Comparison of ENCODE assay signal across 9 cellular contexts in the genomic region with DNA sequence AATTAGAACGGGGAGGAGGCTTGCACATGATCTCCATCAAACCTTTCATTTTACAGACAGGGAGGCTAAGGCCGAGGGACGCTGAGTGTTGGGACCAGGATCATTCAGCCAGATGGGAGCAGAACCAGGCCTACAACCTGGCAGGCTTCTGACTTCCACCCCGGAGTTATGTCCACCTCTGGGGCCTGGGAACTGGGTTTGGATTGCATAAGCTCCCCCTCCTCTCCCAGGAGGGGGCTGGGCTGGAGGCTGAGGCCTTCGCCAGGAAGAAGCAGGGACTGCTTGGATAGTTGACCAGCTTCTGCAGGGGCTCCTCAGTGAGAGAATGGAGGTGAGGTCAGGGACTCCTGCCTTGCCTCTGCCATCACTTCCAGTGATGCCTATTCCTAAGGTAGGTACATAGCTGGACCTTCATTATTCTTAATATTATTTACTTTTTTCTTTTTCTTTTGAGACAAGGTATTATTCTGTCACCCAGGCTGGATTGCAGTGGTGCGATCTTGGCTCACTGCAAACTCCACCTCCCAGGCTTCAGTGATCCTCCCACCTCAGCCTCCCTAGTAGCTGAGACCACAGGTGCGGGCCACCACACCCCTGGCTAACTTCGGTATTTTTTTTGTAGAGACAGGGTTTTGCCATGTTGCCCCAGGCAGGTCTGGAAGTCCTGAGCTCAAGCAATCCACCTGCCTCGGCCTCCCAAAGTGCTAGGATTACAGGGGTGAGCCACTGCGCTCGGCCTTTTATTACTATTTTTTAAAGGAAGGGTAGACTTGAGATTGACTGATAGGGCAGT. TPM values are rescaled to one million over a fixed set of nuclear protein-coding genes. Genes with fewer than 3 reads are reported as not detected.
DNase-seq lines count a peak whose midpoint lies in the region; ATAC-seq, FAIRE-seq and TF ChIP-seq lines count a peak whose summit lies in the region.
"Had no signal": no experiment of that assay in that cellular context is flagged by ENCODE, and none has a peak within 500 bp of the region (broad histone marks: within the 10 kb centered on the region; RNA-seq: fewer than 3 reads in every experiment).

No MANE protein-coding gene starts in this region.

- H3K27ac ChIP-seq in kidney (ENCODE audit: low read depth in 2 of 2, low read length in 2 of 2), result peak overlapping the region; percentile 19 to 93
- H3K27ac ChIP-seq in upper lobe of right lung, result peak overlapping the region; percentile 55

- peak overlapping the region; percentile 91 for H3K4me3 Mint-ChIP-seq in WTC11

- no peak for FAIRE-seq in kidney (lab: Jason Lieb, UNC)

- H3K9ac ChIP-seq in kidney (ENCODE audit: low read length in 2 of 2), result peak overlapping the region; percentile 73 to 76

- CTCF ChIA-PET in WTC11 (lab: Charles Lee), result no interaction called here

- H3K9me3 Mint-ChIP-seq in WTC11, result no peaks in the 10 kb centered on the region

- H3K27me3 ChIP-seq in upper lobe of right lung, result no peaks in the 10 kb centered on the region

- peak overlapping the region; percentile 60 to 77 for H3K4me3 ChIP-seq in kidney (ENCODE audit: low read length in 2 of 2)
- peak overlapping the region; percentile 68 for H3K4me3 ChIP-seq in upper lobe of right lung

- intact Hi-C loops in left cardiac atrium (cut with DNase I), result no loop called here
- intact Hi-C loops in left ventricle myocardium superior (cut with micrococcal nuclease), result no loop called here
- intact Hi-C loops in kidney (cut with DNase I), result no loop called here
- intact Hi-C loops in upper lobe of right lung (cut with DNase I), result no loop called here

- no peak overlapping the region for H3K27ac Mint-ChIP-seq in WTC11

- H3K4me1 ChIP-seq in kidney (ENCODE audit: control insufficient read depth in 1 of 2, insufficient read depth in 1 of 2, low read depth in 1 of 2, low read length in 2 of 2) (peaks cover 0 to 3% of the 10 kb centered on the region in 2 donors), upper lobe of right lung (peaks cover 7% of the 10 kb centered on the region)

- H3K27me3 Mint-ChIP-seq in WTC11 (ENCODE audit: low read depth), result no peaks in the 10 kb centered on the region; the same call in 1 of the 2 replicates

- H3K4me1 Mint-ChIP-seq in WTC11, result peaks cover 19% of the 10 kb centered on the region

- ATAC-seq in left cardiac atrium (peak; percentile 16 to 18), left ventricle myocardium superior (no peak), WTC11 (no peak; the same call in 1 of the 2 replicates), upper lobe of right lung (peak; percentile 55)

- H3K36me3 ChIP-seq in kidney (ENCODE audit: control insufficient read depth in 1 of 2, insufficient read depth in 2 of 2, low read length in 2 of 2), result no peaks in the 10 kb centered on the region
- H3K36me3 ChIP-seq in upper lobe of right lung, result no peaks in the 10 kb centered on the region

- no peaks in the 10 kb centered on the region for H3K36me3 Mint-ChIP-seq in WTC11

- H3K9me3 ChIP-seq in kidney (ENCODE audit: control insufficient read depth in 1 of 2, low read length in 2 of 2), result no peaks in the 10 kb centered on the region
- H3K9me3 ChIP-seq in upper lobe of right lung, result no peaks in the 10 kb centered on the region

- DNase-seq in left cardiac atrium (no peak), left ventricle myocardium superior (no peak), WTC11 (ENCODE audit: low spot score) (peak; percentile 21), kidney (peak; percentile 73), upper lobe of right lung (no peak), HUDEP-2 (lab: John Stamatoyannopoulos, UW; ENCODE audit: unreplicated experiment in 76 of 76) (no peak), NCI-H1694 treated with DMSO at 0.1 percent for 48 hours (lab: John Stamatoyannopoulos, UW) (no peak), RPMI8226 (no peak)
- DNase-seq: NCI-H1436 treated with DMSO at 0.1 percent for 48 hours had no signal

- TF ChIP-seq CTCF in WTC11 (IDR thresholded peaks at IDR 0.05) (no peak), kidney (IDR thresholded peaks at IDR 0.05; ENCODE audit: borderline replicate concordance, extremely low read depth, insufficient read depth) (no peak), upper lobe of right lung (IDR thresholded peaks at IDR 0.05) (no peak)

- POLR2A ChIA-PET in WTC11 (lab: Charles Lee), result interaction anchor here (0.9 to 1.5 kb wide), 2 partner anchors 92 to 105 kb away, joined by 3 read pairs; a partner anchor contains a TSS

TF ChIP-seq in WTC11, 78 proteins besides CTCF, POLR2A, EP300 and RAD21:
- peak; percentile 85 for TF ChIP-seq GABPB1 (CRISPR knock-in tag; IDR thresholded peaks at IDR 0.05)
- TF ChIP-seq ETV6 (CRISPR knock-in tag; IDR thresholded peaks at IDR 0.05), result no peak
- TF ChIP-seq, protein P1, sequence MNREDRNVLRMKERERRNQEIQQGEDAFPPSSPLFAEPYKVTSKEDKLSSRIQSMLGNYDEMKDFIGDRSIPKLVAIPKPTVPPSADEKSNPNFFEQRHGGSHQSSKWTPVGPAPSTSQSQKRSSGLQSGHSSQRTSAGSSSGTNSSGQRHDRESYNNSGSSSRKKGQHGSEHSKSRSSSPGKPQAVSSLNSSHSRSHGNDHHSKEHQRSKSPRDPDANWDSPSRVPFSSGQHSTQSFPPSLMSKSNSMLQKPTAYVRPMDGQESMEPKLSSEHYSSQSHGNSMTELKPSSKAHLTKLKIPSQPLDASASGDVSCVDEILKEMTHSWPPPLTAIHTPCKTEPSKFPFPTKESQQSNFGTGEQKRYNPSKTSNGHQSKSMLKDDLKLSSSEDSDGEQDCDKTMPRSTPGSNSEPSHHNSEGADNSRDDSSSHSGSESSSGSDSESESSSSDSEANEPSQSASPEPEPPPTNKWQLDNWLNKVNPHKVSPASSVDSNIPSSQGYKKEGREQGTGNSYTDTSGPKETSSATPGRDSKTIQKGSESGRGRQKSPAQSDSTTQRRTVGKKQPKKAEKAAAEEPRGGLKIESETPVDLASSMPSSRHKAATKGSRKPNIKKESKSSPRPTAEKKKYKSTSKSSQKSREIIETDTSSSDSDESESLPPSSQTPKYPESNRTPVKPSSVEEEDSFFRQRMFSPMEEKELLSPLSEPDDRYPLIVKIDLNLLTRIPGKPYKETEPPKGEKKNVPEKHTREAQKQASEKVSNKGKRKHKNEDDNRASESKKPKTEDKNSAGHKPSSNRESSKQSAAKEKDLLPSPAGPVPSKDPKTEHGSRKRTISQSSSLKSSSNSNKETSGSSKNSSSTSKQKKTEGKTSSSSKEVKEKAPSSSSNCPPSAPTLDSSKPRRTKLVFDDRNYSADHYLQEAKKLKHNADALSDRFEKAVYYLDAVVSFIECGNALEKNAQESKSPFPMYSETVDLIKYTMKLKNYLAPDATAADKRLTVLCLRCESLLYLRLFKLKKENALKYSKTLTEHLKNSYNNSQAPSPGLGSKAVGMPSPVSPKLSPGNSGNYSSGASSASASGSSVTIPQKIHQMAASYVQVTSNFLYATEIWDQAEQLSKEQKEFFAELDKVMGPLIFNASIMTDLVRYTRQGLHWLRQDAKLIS (CRISPR knock-in tag; IDR thresholded peaks at IDR 0.05; ENCODE audit: borderline replicate concordance), result no peak

RNA-seq across cellular contexts. Expression of a gene that starts 1.3 kb away (rescaled TPM):
- 1 to 10 TPM; 5.7 to 7.1 TPM for total RNA-seq in left cardiac atrium
- 1.1 TPM for total RNA-seq in left ventricle myocardium superior
- 10.8 to 13.3 TPM (median 12.5 TPM) in 3 replicates for total RNA-seq in WTC11 (2021)
- total RNA-seq in kidney, result 72.0 TPM
- polyA plus RNA-seq in kidney (ENCODE audit: insufficient read depth, low read depth, low replicate concordance), result 30.1 TPM
- total RNA-seq in upper lobe of right lung, result 73.8 TPM

Comparison
In these comparisons a context has a peak if more than half of its experiments do, and no peak if none do; other contexts are left out.
1. ATAC-seq: peak in left cardiac atrium (2 of 2) and upper lobe of right lung (single experiment); none in left ventricle myocardium superior (single experiment) and WTC11 (single experiment).
2. DNase-seq: peak in WTC11 (single experiment) and kidney (single experiment); none in left cardiac atrium (single experiment), left ventricle myocardium superior (single experiment), upper lobe of right lung (single experiment), HUDEP-2 (0 of 76), NCI-H1694 treated with DMSO at 0.1 percent for 48 hours (single experiment) and RPMI8226 (single experiment).